Comparison of ENCODE assay signal across 23 cellular contexts in the genomic region with DNA sequence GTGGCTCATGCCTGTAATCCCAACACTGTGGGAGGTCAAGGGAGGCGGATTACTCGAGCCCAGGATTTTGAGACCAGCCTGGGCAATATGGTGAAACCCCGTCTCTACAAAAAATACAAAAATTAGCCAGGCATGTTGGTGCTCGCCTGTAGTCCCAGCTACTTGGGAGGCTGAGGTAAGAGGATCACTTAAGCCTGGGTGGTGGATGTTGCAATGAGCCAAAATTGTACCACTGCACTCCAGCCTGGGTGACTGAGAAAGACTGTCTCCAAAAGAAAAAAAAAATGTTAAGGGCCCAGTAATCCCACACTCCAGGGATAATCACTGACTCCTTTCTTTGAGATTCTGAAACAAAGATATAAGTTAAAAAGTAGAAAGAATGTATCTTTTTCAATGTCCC. TPM values are rescaled to one million over a fixed set of nuclear protein-coding genes. Genes with fewer than 3 reads are reported as not detected.
DNase-seq lines count a peak whose midpoint lies in the region; FAIRE-seq and TF ChIP-seq lines count a peak whose summit lies in the region.
"Had no signal": no experiment of that assay in that cellular context is flagged by ENCODE, and none has a peak within 500 bp of the region (broad histone marks: within the 10 kb centered on the region; RNA-seq: fewer than 3 reads in every experiment).

No MANE protein-coding gene starts in this region.

- no peaks in the 10 kb centered on the region for H3K9me2 ChIP-seq in Loucy (replicated peaks; ENCODE audit: low read depth, low read length)

- WGBS in small intestine, 3 donors, result 75 to 91% (median 81%) methylated on average over 4 of the region's 4 CpGs

- H3K4me1 ChIP-seq in Loucy (ENCODE audit: insufficient read depth, low read length, poor library complexity, severe bottlenecking) (peaks cover 14% of the 10 kb centered on the region), small intestine (ENCODE audit: control insufficient read depth in 2 of 2, insufficient read depth in 1 of 2, low read depth in 1 of 2, low read length in 1 of 2) (peaks cover 2 to 7% of the 10 kb centered on the region in 2 donors)
- H3K4me1 ChIP-seq: psoas muscle had no signal

- FAIRE-seq in bronchial epithelial cell (lab: Jason Lieb, UNC) (no peak), small intestine (lab: Jason Lieb, UNC) (no peak)
- FAIRE-seq: H54 had no signal

- no peaks in the 10 kb centered on the region for H3K36me3 ChIP-seq in Loucy (ENCODE audit: insufficient read depth, low read length)
- H3K36me3 ChIP-seq in bronchial epithelial cell (ENCODE audit: control insufficient read depth, insufficient read depth, low read length), result no peaks in the 10 kb centered on the region
- no peaks in the 10 kb centered on the region for H3K36me3 ChIP-seq in small intestine (ENCODE audit: control insufficient read depth in 2 of 2, insufficient read depth in 2 of 2, low read length in 2 of 2)
- H3K36me3 ChIP-seq: ascending aorta, heart right ventricle, left ventricle myocardium inferior, tibial artery had no signal

- H4K20me1 ChIP-seq in Loucy (ENCODE audit: insufficient read depth, low read length, poor library complexity, severe bottlenecking), result no peaks in the 10 kb centered on the region

- H3K4me3 Mint-ChIP-seq in nephron progenitor cell, result no peak overlapping the region
- no peak overlapping the region for H3K4me3 Mint-ChIP-seq in endothelial cell (ENCODE audit: unreplicated experiment)
- H3K4me3 Mint-ChIP-seq: activated T-cell treated with anti-CD3 and anti-CD28 coated beads, Interleukin-2, amount 50 U/mL, for 4 hours; CD8-positive, alpha-beta memory T cell; effector memory CD8-positive, alpha-beta T cell; immature natural killer cell had no signal

- H3K9me3 ChIP-seq in Loucy (ENCODE audit: insufficient read depth, low read depth, low read length) (0 out of 2 replicates have a peak, but pooled peaks cover 8% of the 10 kb centered on the region), small intestine (ENCODE audit: control insufficient read depth, low read depth) (no peaks in the 10 kb centered on the region)
- H3K9me3 ChIP-seq: ascending aorta, psoas muscle had no signal

- H3K27me3 ChIP-seq in Loucy (ENCODE audit: insufficient read depth, low read length, poor library complexity, severe bottlenecking) (no peaks in the 10 kb centered on the region), bronchial epithelial cell (ENCODE audit: control insufficient read depth, insufficient read depth, low read length) (no peaks in the 10 kb centered on the region), small intestine (ENCODE audit: control insufficient read depth in 2 of 2, insufficient read depth in 2 of 2, low read length in 2 of 2) (no peaks in the 10 kb centered on the region)
- H3K27me3 ChIP-seq: ascending aorta, heart right ventricle, tibial artery had no signal

- H3K27me3 Mint-ChIP-seq in nephron progenitor cell (ENCODE audit: low read depth, poor library complexity) (no peaks in the 10 kb centered on the region), endothelial cell (ENCODE audit: unreplicated experiment) (no peaks in the 10 kb centered on the region)
- H3K27me3 Mint-ChIP-seq: effector memory CD8-positive, alpha-beta T cell had no signal

- peak overlapping the region; percentile 27 for H3K9ac ChIP-seq in Loucy (ENCODE audit: low read depth, low read length, poor library complexity, severe bottlenecking)

- TF ChIP-seq CTCF in Loucy (conservative IDR thresholded peaks at IDR 0.05; ENCODE audit: low read length) (no peak), bronchial epithelial cell (IDR thresholded peaks at IDR 0.05; ENCODE audit: insufficient read depth, low read length, severe bottlenecking) (no peak), nephron progenitor cell (IDR thresholded peaks at IDR 0.05) (no peak), endothelial cell (IDR thresholded peaks at IDR 0.05; ENCODE audit: unreplicated experiment) (no peak)

- no peaks in the 10 kb centered on the region for H3F3A ChIP-seq in Loucy (ENCODE audit: low read depth)

- peak overlapping the region; percentile 77; the same call in 1 of the 2 replicates for H2AFZ ChIP-seq in Loucy (ENCODE audit: low read length)

- H3K79me2 ChIP-seq in Loucy (ENCODE audit: insufficient read depth, low read length), result no peaks in the 10 kb centered on the region

- peak overlapping the region; percentile 48 for H3K4me2 ChIP-seq in Loucy (ENCODE audit: low read depth, low read length, poor library complexity, severe bottlenecking)

- H3K4me3 ChIP-seq in Loucy (ENCODE audit: low read length, poor library complexity, severe bottlenecking), result no peak overlapping the region
- H3K4me3 ChIP-seq in bronchial epithelial cell (ENCODE audit: low read depth, low read length), result no peak overlapping the region
- no peak overlapping the region for H3K4me3 ChIP-seq in small intestine (ENCODE audit: low read depth in 1 of 2, low read length in 2 of 2)
- H3K4me3 ChIP-seq: ascending aorta, heart right ventricle, left ventricle myocardium inferior, psoas muscle, skin epidermis, tibial artery had no signal

- peaks cover 33% of the 10 kb centered on the region for H3K4me1 Mint-ChIP-seq in nephron progenitor cell
- peaks cover 9% of the 10 kb centered on the region for H3K4me1 Mint-ChIP-seq in endothelial cell (ENCODE audit: unreplicated experiment)
- H3K4me1 Mint-ChIP-seq: CD8-positive, alpha-beta memory T cell; immature natural killer cell had no signal

- no peak overlapping the region for H3K27ac ChIP-seq in small intestine (ENCODE audit: low read depth in 1 of 2, low read length in 1 of 2)
- H3K27ac ChIP-seq: ascending aorta, left ventricle myocardium inferior, psoas muscle, skin epidermis, tibial artery had no signal

- H3K9me3 Mint-ChIP-seq in nephron progenitor cell (peaks cover 14% of the 10 kb centered on the region), endothelial cell (ENCODE audit: unreplicated experiment) (no peaks in the 10 kb centered on the region)

- DNase-seq in NCI-H2171 treated with DMSO at 0.1 percent for 48 hours (lab: John Stamatoyannopoulos, UW) (peak; percentile 78), bronchial epithelial cell (ENCODE audit: low read depth) (peak; percentile 73), nephron progenitor cell (no peak), small intestine (no peak), endothelial cell (ENCODE audit: low spot score) (no peak)
- no peak for DNase-seq in activated effector memory CD4-positive, alpha-beta T cell treated with Interleukin-2 at 50 U/mL for 16 hours
- DNase-seq: activated CD4-positive, alpha-beta T cell treated with anti-CD3 and anti-CD28 coated beads for 1 hour; activated naive CD4-positive, alpha-beta T cell treated with anti-CD3 and anti-CD28 coated beads, Interleukin-2, amount 50 U/mL, for 16 hours; activated T-cell treated with anti-CD3 and anti-CD28 coated beads, Interleukin-2, amount 50 U/mL, for 4 hours; CD8-positive, alpha-beta memory T cell; effector memory CD8-positive, alpha-beta T cell; heart right ventricle; immature natural killer cell; left ventricle myocardium inferior; midbrain; NCI-H1436; psoas muscle; stimulated activated naive CD8-positive, alpha-beta T cell treated with anti-CD3 and anti-CD28 coated beads, Interleukin-15, Interleukin-2, amounts not matched to agents 100 U/mL and 50 U/mL, for 24 hours; tibial artery had no signal

- H3K27ac Mint-ChIP-seq in nephron progenitor cell (peak overlapping the region; percentile 40), endothelial cell (ENCODE audit: unreplicated experiment) (no peak overlapping the region)
- H3K27ac Mint-ChIP-seq: CD8-positive, alpha-beta memory T cell; effector memory CD8-positive, alpha-beta T cell; immature natural killer cell had no signal

- H3K36me3 Mint-ChIP-seq in nephron progenitor cell (ENCODE audit: low read depth) (no peaks in the 10 kb centered on the region), endothelial cell (ENCODE audit: low read depth, unreplicated experiment) (no peaks in the 10 kb centered on the region)
- H3K36me3 Mint-ChIP-seq: CD8-positive, alpha-beta memory T cell; immature natural killer cell had no signal

RNA-seq across cellular contexts. Expression of a gene that starts 7.9 kb away (rescaled TPM):
- 41.1 and 45.8 TPM in 2 replicates for total RNA-seq in bronchial epithelial cell
- 10 to 100 TPM; 14.3 to 17.0 (median 17.0) TPM for polyA plus RNA-seq in small intestine
- 57.5 TPM for total RNA-seq in endothelial cell (ENCODE audit: unreplicated experiment)
- polyA plus RNA-seq: CD8-positive, alpha-beta memory T cell; immature natural killer cell had no signal

Comparison
In these comparisons a context has a peak if more than half of its experiments do, and no peak if none do; other contexts are left out.
1. DNase-seq: peak in NCI-H2171 treated with DMSO at 0.1 percent for 48 hours (single experiment) and bronchial epithelial cell (single experiment); none in nephron progenitor cell (single experiment), small intestine (single experiment), activated effector memory CD4-positive, alpha-beta T cell treated with Interleukin-2 at 50 U/mL for 16 hours (single experiment) and endothelial cell (single experiment).